Comparison of ENCODE assay signal across 8 cellular contexts in the genomic region with DNA sequence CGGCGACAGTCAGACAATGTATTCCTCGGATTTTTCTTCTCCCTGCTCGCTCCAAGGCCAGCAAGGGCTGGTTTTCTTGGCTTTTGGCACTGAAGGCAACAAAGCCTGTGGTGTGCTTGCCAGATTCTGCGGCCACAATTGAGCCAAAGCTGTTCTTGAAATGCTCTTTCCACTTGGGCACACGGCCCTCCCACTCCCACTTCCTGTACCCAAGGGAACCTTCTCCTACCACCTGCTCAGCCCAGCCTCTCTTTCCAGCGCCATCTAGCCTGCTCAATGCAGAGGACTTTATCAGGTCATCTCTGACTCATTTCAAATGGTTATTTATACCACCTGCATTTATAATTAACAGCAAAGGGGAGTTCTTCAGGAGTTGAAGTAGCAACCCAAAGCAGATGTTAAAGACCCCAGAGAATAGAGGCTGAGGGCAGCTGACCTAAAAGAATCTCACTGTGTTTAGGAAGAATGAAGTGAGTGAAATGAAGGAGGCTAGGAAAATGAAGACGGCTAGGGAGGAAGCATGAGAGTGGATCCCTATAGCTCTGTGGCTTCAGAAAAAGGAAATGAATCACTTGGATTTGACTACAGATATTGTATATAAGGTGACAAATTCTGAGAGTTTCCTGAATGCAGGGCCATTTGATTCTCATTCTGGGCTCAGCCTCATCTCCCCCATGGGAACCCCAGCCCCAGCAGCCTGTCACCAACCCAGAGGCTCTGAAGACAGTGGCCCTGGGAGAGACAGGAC.
DNase-seq lines count a peak whose midpoint lies in the region; ATAC-seq lines count a peak whose summit lies in the region.

No MANE protein-coding gene starts in this region.

- H3K36me3 Mint-ChIP-seq in stimulated activated naive CD8-positive, alpha-beta T cell treated with anti-CD3 and anti-CD28 coated beads, Interleukin-15, Interleukin-2, amounts not matched to agents 100 ng/mL and 50 ng/mL, for 24 hours (ENCODE audit: low read depth): no peaks in the 10 kb centered on the region

- peak; percentile 61 for ATAC-seq in HG02678 (IDR thresholded peaks at IDR 0.05; ENCODE audit: unreplicated experiment)
- ATAC-seq in GM19455 (IDR thresholded peaks at IDR 0.05; ENCODE audit: unreplicated experiment): no peak

- peaks cover 17% of the 10 kb centered on the region for H3K4me1 Mint-ChIP-seq in stimulated activated naive CD8-positive, alpha-beta T cell treated with anti-CD3 and anti-CD28 coated beads, Interleukin-15, Interleukin-2, amounts not matched to agents 100 ng/mL and 50 ng/mL, for 24 hours (ENCODE audit: low read depth)

- H3K27me3 Mint-ChIP-seq in stimulated activated naive CD8-positive, alpha-beta T cell treated with anti-CD3 and anti-CD28 coated beads, Interleukin-15, Interleukin-2, amounts not matched to agents 100 ng/mL and 50 ng/mL, for 24 hours: peaks cover 14% of the 10 kb centered on the region

- peak overlapping the region; percentile 1 for H3K4me3 Mint-ChIP-seq in stimulated activated naive CD8-positive, alpha-beta T cell treated with anti-CD3 and anti-CD28 coated beads, Interleukin-15, Interleukin-2, amounts not matched to agents 100 ng/mL and 50 ng/mL, for 24 hours

- DNase-seq in NCI-H2107 treated with DMSO at 0.1 percent for 48 hours (lab: John Stamatoyannopoulos, UW; ENCODE audit: unreplicated experiment) (peak; percentile 41), NCI-H2107 (lab: John Stamatoyannopoulos, UW) (no peak), NCI-H146 treated with DMSO at 0.1 percent for 48 hours (lab: John Stamatoyannopoulos, UW; ENCODE audit: unreplicated experiment) (peak; percentile 67), cerebellar cortex (ENCODE audit: low spot score) (peak; percentile 28), hippocampal formation (lab: John Stamatoyannopoulos, UW) (no peak)

- no peaks in the 10 kb centered on the region for H3K9me3 Mint-ChIP-seq in stimulated activated naive CD8-positive, alpha-beta T cell treated with anti-CD3 and anti-CD28 coated beads, Interleukin-15, Interleukin-2, amounts not matched to agents 100 ng/mL and 50 ng/mL, for 24 hours

- peak overlapping the region; percentile 78 for H3K27ac Mint-ChIP-seq in stimulated activated naive CD8-positive, alpha-beta T cell treated with anti-CD3 and anti-CD28 coated beads, Interleukin-15, Interleukin-2, amounts not matched to agents 100 ng/mL and 50 ng/mL, for 24 hours

Comparison
In these comparisons a context has a peak if more than half of its experiments do, and no peak if none do; other contexts are left out.
1. DNase-seq: peak in NCI-H2107 treated with DMSO at 0.1 percent for 48 hours (single experiment), NCI-H146 treated with DMSO at 0.1 percent for 48 hours (single experiment) and cerebellar cortex (single experiment); none in NCI-H2107 (single experiment) and hippocampal formation (0 of 2).